Comparison of ENCODE assay signal across 8 cellular contexts in genomic region chr11:61787928-61788491, GRCh38. TPM values are rescaled to one million over a fixed set of nuclear protein-coding genes. Genes with fewer than 3 reads are reported as not detected.
DNase-seq lines count a peak whose midpoint lies in the region; ATAC-seq and TF ChIP-seq lines count a peak whose summit lies in the region.

No MANE protein-coding gene starts in this region.

- H3K4me3 ChIP-seq in right atrium auricular region: no peak overlapping the region
- no peak overlapping the region for H3K4me3 ChIP-seq in prostate gland

- H3K9me3 ChIP-seq in right atrium auricular region: no peaks in the 10 kb centered on the region
- no peaks in the 10 kb centered on the region for H3K9me3 ChIP-seq in prostate gland

- H3K4me1 ChIP-seq in right atrium auricular region: peaks cover 0 to 17% of the 10 kb centered on the region in 2 donors
- peaks cover 9% of the 10 kb centered on the region for H3K4me1 ChIP-seq in prostate gland (replicated peaks)

- H3K36me3 ChIP-seq in right atrium auricular region: peaks cover 47% of the 10 kb centered on the region
- H3K36me3 ChIP-seq in prostate gland: peaks cover 5 to 21% of the 10 kb centered on the region in 2 donors

- WGBS in prostate gland: 44% methylated on average over 9 of the region's 9 CpGs

- TF ChIP-seq POLR2A in prostate gland (IDR thresholded peaks at IDR 0.05): no peak

- intact Hi-C loops in Right ventricle myocardium inferior (cut with DNase I): no loop called here
- intact Hi-C loops in prostate gland (cut with DNase I): no loop called here

- TF ChIP-seq CTCF in right atrium auricular region (IDR thresholded peaks at IDR 0.05): peak in 1 of 2 donors; percentile 45
- TF ChIP-seq CTCF in omental fat pad (IDR thresholded peaks at IDR 0.05): no peak
- TF ChIP-seq CTCF in prostate gland (IDR thresholded peaks at IDR 0.05): peak in 1 of 4 experiments; percentile 32

- ATAC-seq in Right ventricle myocardium inferior (no peak), omental fat pad (ENCODE audit: low FRiP score) (peak; percentile 20), GM19397 (IDR thresholded peaks at IDR 0.05; ENCODE audit: unreplicated experiment) (no peak), GM21390 (IDR thresholded peaks at IDR 0.05; ENCODE audit: unreplicated experiment) (no peak)

- DNase-seq in Right ventricle myocardium inferior (ENCODE audit: missing footprints) (peak; percentile 23), right atrium auricular region (ENCODE audit: low spot score) (no peak), NCI-H82 treated with DMSO at 0.1 percent for 48 hours (lab: John Stamatoyannopoulos, UW; ENCODE audit: unreplicated experiment) (peak; percentile 45), dermis blood vessel endothelial cell (peak; percentile 73), omental fat pad (ENCODE audit: low spot score) (no peak), prostate gland (ENCODE audit: low spot score) (no peak)

- H3K27ac ChIP-seq in right atrium auricular region: no peak overlapping the region
- no peak overlapping the region for H3K27ac ChIP-seq in prostate gland

- no peaks in the 10 kb centered on the region for H3K27me3 ChIP-seq in right atrium auricular region
- no peaks in the 10 kb centered on the region for H3K27me3 ChIP-seq in prostate gland (replicated peaks; ENCODE audit: insufficient read depth)

RNA-seq across cellular contexts. Expression of gene TMEM258, which starts 4.4 kb away (rescaled TPM):
- 130 TPM for total RNA-seq in Right ventricle myocardium inferior
- 10 to 100 TPM; 43.4 to 54.7 TPM for total RNA-seq in right atrium auricular region
- 27.9 and 41.0 TPM in 2 replicates for total RNA-seq in dermis blood vessel endothelial cell
- total RNA-seq in omental fat pad: 10 to 100 TPM; 27.9 to 52.6 (median 43.4) TPM
- 10 to 100 TPM; 34.8 to 82.9 TPM for total RNA-seq in prostate gland

RNA-seq across cellular contexts. Expression of gene FEN1, which starts 4.7 kb away (rescaled TPM):
- 7.0 TPM for total RNA-seq in Right ventricle myocardium inferior
- 1 to 10 TPM; 3.7 to 4.0 TPM for total RNA-seq in right atrium auricular region
- total RNA-seq in dermis blood vessel endothelial cell: 27.4 and 48.5 TPM in 2 replicates
- 1 to 10 TPM; 4.7 to 8.9 (median 6.7) TPM for total RNA-seq in omental fat pad
- 10 to 100 TPM; 12.8 to 18.4 TPM for total RNA-seq in prostate gland

RNA-seq across cellular contexts. Expression of gene FADS1, which starts 28.8 kb away (rescaled TPM):
- total RNA-seq in Right ventricle myocardium inferior: 25.7 TPM
- 10 to 100 TPM; 21.8 to 28.4 TPM for total RNA-seq in right atrium auricular region
- total RNA-seq in dermis blood vessel endothelial cell: 34.9 and 73.6 TPM in 2 replicates
- 10 to 100 TPM; 20.1 to 49.1 (median 22.0) TPM for total RNA-seq in omental fat pad
- 10 to 100 TPM; 15.0 to 38.7 TPM for total RNA-seq in prostate gland

RNA-seq across cellular contexts. Expression of gene MYRF, which starts 35.6 kb away (rescaled TPM):
- total RNA-seq in Right ventricle myocardium inferior (0.30 TPM), right atrium auricular region (10 to 100 TPM in 1 of 2 donors, 1 to 10 TPM in 1; 7.0 to 13.1 TPM), dermis blood vessel endothelial cell (0.17 and 0.28 TPM in 2 replicates), omental fat pad (10 to 100 TPM in 3 of 4 donors, under 1 TPM in 1; 0.16 to 55.1 (median 29.5) TPM), prostate gland (1 to 10 TPM in 1 of 2 donors, under 1 TPM in 1; 0.77 to 3.4 TPM)

RNA-seq across cellular contexts. Expression of gene FADS2, which starts 40.1 kb away (rescaled TPM):
- total RNA-seq in Right ventricle myocardium inferior (35.7 TPM), right atrium auricular region (10 to 100 TPM in 1 of 2 donors, 1 to 10 TPM in 1; 5.1 to 10.2 TPM), dermis blood vessel endothelial cell (75.9 and 253 TPM in 2 replicates), omental fat pad (10 to 100 TPM in 3 of 4 donors, 1 to 10 TPM in 1; 7.8 to 40.1 (median 16.2) TPM), prostate gland (100 to 1,000 TPM in 1 of 2 donors, 10 to 100 TPM in 1; 67.5 to 213 TPM)

Comparison
In these comparisons a context has a peak if more than half of its experiments do, and no peak if none do; other contexts are left out.
1. DNase-seq: peak in Right ventricle myocardium inferior (single experiment), NCI-H82 treated with DMSO at 0.1 percent for 48 hours (single experiment) and dermis blood vessel endothelial cell (single experiment); none in right atrium auricular region (single experiment), omental fat pad (single experiment) and prostate gland (single experiment).